In the genomic region with DNA sequence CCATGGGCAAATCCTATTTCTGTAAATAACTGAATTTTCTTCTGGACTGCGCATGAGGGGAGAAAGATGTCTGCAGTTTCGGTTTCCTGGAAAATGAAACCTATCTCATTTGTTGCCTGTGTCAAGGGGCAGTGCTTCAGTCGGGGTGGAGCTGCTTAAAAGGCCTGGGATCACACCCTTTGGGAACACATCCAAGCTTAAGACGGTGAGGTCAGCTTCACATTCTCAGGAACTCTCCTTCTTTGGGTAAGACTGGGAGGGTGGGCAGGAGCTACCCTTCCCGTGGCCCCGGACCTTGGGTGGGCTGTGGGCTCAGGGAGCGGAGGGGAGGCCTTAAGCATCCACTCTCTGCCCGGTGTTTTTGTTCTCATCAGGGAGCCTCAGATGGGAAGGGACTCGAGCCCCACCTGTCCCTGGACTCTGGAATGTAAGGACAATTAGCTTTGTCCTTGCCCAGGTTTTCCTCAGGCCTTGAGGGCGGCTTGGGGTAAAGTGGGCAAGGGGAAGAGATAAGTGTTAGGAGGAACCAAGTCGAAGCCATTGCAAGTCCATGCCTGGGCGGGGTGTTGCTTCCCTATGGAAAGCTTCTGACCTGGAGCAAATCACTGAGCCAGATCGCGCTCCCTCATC, we compare ENCODE assay signal across 10 cellular contexts. TPM values are rescaled to one million over a fixed set of nuclear protein-coding genes. Genes with fewer than 3 reads are reported as not detected.
DNase-seq lines count a peak whose midpoint lies in the region; FAIRE-seq and TF ChIP-seq lines count a peak whose summit lies in the region.
"Had no signal": no experiment of that assay in that cellular context is flagged by ENCODE, and none has a peak within 500 bp of the region (broad histone marks: within the 10 kb centered on the region; RNA-seq: fewer than 3 reads in every experiment).

Gene IFI27, plus strand, starts transcription at position 185 of the 630 bp plus-strand sequence.

- H2BK5ac ChIP-seq in neuronal stem cell (ENCODE audit: low read length) = no peak within 1 kb of the TSS

- TF ChIP-seq CTCF in RWPE1 (conservative IDR thresholded peaks at IDR 0.05; ENCODE audit: low read depth) (no peak), A673 (conservative IDR thresholded peaks at IDR 0.05; ENCODE audit: low read depth, low read length) (no peak)

- H2BK15ac ChIP-seq in neuronal stem cell (ENCODE audit: low read length) = no peak within 1 kb of the TSS

- H3K27ac ChIP-seq in RWPE1 (peak within 1 kb of the TSS; percentile 55), neuronal stem cell (replicated peaks; ENCODE audit: low read length) (no peak within 1 kb of the TSS), A673 (ENCODE audit: low read depth, low read length, poor library complexity, severe bottlenecking) (no peak within 1 kb of the TSS)

- no peaks in the 10 kb centered on the region for H3K27me3 ChIP-seq in neuronal stem cell (ENCODE audit: control insufficient read depth in 3 of 3, insufficient read depth in 3 of 3, low read depth in 1 of 3, low read length in 3 of 3)
- H3K27me3 ChIP-seq in A673 (replicated peaks; ENCODE audit: insufficient read depth, low read depth, low read length, poor library complexity) = no peaks in the 10 kb centered on the region

- no peak within 1 kb of the TSS for H3K14ac ChIP-seq in neuronal stem cell (ENCODE audit: low read length)

- no peak within 1 kb of the TSS for H2BK120ac ChIP-seq in neuronal stem cell (ENCODE audit: low read depth, low read length)

- no peak within 1 kb of the TSS for H4K8ac ChIP-seq in neuronal stem cell (ENCODE audit: low read depth, low read length)

- no peak for FAIRE-seq in GM12891 (lab: Jason Lieb, UNC)
- FAIRE-seq: D721Med had no signal

- TF ChIP-seq POLR2A in GM12891 (IDR thresholded peaks at IDR 0.05; ENCODE audit: low read depth, low read length) = no peak

- no peak within 1 kb of the TSS for H3K9ac ChIP-seq in neuronal stem cell (ENCODE audit: low read depth, low read length, poor library complexity)

- CTCF ChIA-PET in RWPE1 (lab: Yijun Ruan, JAX) = interaction anchor here (0.6 kb wide), 1 partner anchor 85 kb away, joined by 4 read pairs; the partner anchor contains the start of gene OTUB2
- CTCF ChIA-PET in A673 (lab: Charles Lee) = interaction anchor here (0.6 kb wide), 1 partner anchor 60 kb away, joined by 6 read pairs; no protein-coding TSS in a partner anchor

- peak within 1 kb of the TSS; percentile 70 for H3K18ac ChIP-seq in neuronal stem cell (ENCODE audit: low read length)

- H2BK12ac ChIP-seq in neuronal stem cell (ENCODE audit: low read length) = no peak within 1 kb of the TSS

- H3K4me2 ChIP-seq in neuronal stem cell (ENCODE audit: insufficient read depth, low read length, poor library complexity, severe bottlenecking) = no peak within 1 kb of the TSS

- H3K4me3 ChIP-seq in neuronal stem cell (ENCODE audit: low read length in 2 of 2) (no peak within 1 kb of the TSS), A673 (ENCODE audit: low read depth, low read length, poor library complexity, severe bottlenecking) (no peak within 1 kb of the TSS)

- no peak within 1 kb of the TSS for H2AFZ ChIP-seq in neuronal stem cell (ENCODE audit: low read length)

- POLR2A ChIA-PET in RWPE1 (lab: Yijun Ruan, JAX; ENCODE audit: low non-redundant PET) = no interaction called here
- POLR2A ChIA-PET in A673 (lab: Charles Lee; ENCODE audit: low non-redundant PET) = no interaction called here

- H4K91ac ChIP-seq in neuronal stem cell (ENCODE audit: low read depth, low read length, poor library complexity) = no peak within 1 kb of the TSS

- no TSS peak for BruUV-seq in A673 (replicated peaks; lab: Mats Ljungman, UMichigan)

- peaks cover 3 to 4% of the 10 kb centered on the region in 2 donors for H3K4me1 ChIP-seq in neuronal stem cell (ENCODE audit: control insufficient read depth in 2 of 2, insufficient read depth in 1 of 2, low read depth in 1 of 2, low read length in 2 of 2)
- H3K4me1 ChIP-seq in A673 (ENCODE audit: insufficient read depth, low read length, poor library complexity, severe bottlenecking) = no peaks in the 10 kb centered on the region

- H3K9me3 ChIP-seq in neuronal stem cell (replicated peaks in 1 of 2; ENCODE audit: control insufficient read depth in 2 of 2, insufficient read depth in 1 of 2, low read depth in 1 of 2, low read length in 2 of 2) (peaks cover 0 to 1% of the 10 kb centered on the region in 2 donors), A673 (ENCODE audit: low read depth, low read length, poor library complexity, severe bottlenecking) (no peaks in the 10 kb centered on the region)

- no CpG with 5 or more reads among the region's 14 CpGs for WGBS in neuronal stem cell (ENCODE audit: extremely low coverage in 2 of 2, insufficient read length in 2 of 2, insufficient replicate concordance in 1 of 2), 2 donors

- H3K36me3 ChIP-seq in neuronal stem cell (replicated peaks in 1 of 2; ENCODE audit: control insufficient read depth in 2 of 2, insufficient read depth in 2 of 2, low read length in 2 of 2) = no peaks in the 10 kb centered on the region
- H3K36me3 ChIP-seq in A673 (ENCODE audit: insufficient read depth, low read length, poor library complexity, severe bottlenecking) = no peaks in the 10 kb centered on the region

- no peak within 1 kb of the TSS for H3K4ac ChIP-seq in neuronal stem cell (ENCODE audit: low read length)

- no peaks in the 10 kb centered on the region for H3K79me1 ChIP-seq in neuronal stem cell (ENCODE audit: low read depth, low read length)

- peak; percentile 89 for DNase-seq in AG20443 (ENCODE audit: low spot score)
- peak; percentile 73 for DNase-seq in RWPE1 (ENCODE audit: low spot score)
- peak; percentile 52 for DNase-seq in fibroblast of gingiva (ENCODE audit: low read depth)
- DNase-seq in neuronal stem cell (ENCODE audit: low spot score) = no peak
- no peak for DNase-seq in GF-D8 (lab: John Stamatoyannopoulos, UW)
- no peak for DNase-seq in NOMO-1 treated with dmso at 0.1 percent for 144 hours (lab: John Stamatoyannopoulos, UW; ENCODE audit: unreplicated experiment)
- no peak for DNase-seq in GM12891 (ENCODE audit: insufficient read length, low spot score)
- DNase-seq in A673 (ENCODE audit: low spot score) = no peak
- DNase-seq: activated CD4-positive, alpha-beta T cell treated with anti-CD3 and anti-CD28 coated beads, Interleukin-2, amount 50 U/mL, for 1 hour had no signal

- intact Hi-C loops in A673 (cut with micrococcal nuclease; ENCODE audit: unreplicated experiment) = no loop called here

- H2AK5ac ChIP-seq in neuronal stem cell (ENCODE audit: low read depth, low read length) = peak within 1 kb of the TSS; percentile 33

- peak within 1 kb of the TSS; percentile 21 for H3K23ac ChIP-seq in neuronal stem cell (ENCODE audit: low read depth, low read length, poor library complexity)

TF ChIP-seq in GM12891, 5 proteins besides CTCF, POLR2A, EP300 and RAD21:
- TF ChIP-seq POU2F2 (IDR thresholded peaks at IDR 0.05; ENCODE audit: low read depth, low read length) = no peak
- TF ChIP-seq SPI1 (IDR thresholded peaks at IDR 0.05; ENCODE audit: low read depth, low read length) = no peak
- TF ChIP-seq POLR2AphosphoS5 (IDR thresholded peaks at IDR 0.05; ENCODE audit: low read depth, low read length) = no peak
- TF ChIP-seq TAF1 (IDR thresholded peaks at IDR 0.05; ENCODE audit: low read depth, low read length) = no peak
- no peak for TF ChIP-seq PAX5 (IDR thresholded peaks at IDR 0.05; ENCODE audit: insufficient read depth, low read length, severe bottlenecking)

RNA-seq across cellular contexts. Expression of gene IFI27, which starts in this region (rescaled TPM):
- polyA plus RNA-seq in neuronal stem cell (2013, experiment 1 of 2) = 8.0 TPM
- polyA plus RNA-seq in neuronal stem cell (2013, experiment 2 of 2) = 8.8 TPM
- polyA plus RNA-seq in GM12891 (2012; ENCODE audit: low read depth, missing spikeins) = 2.4 TPM
- 3.7 and 4.9 TPM in 2 replicates for total RNA-seq in A673 (2021)

Comparison
In these comparisons a context has a peak if more than half of its experiments do, and no peak if none do; other contexts are left out.
1. DNase-seq: peak in AG20443 (single experiment), RWPE1 (single experiment) and fibroblast of gingiva (single experiment); none in neuronal stem cell (single experiment), GF-D8 (single experiment), NOMO-1 treated with dmso at 0.1 percent for 144 hours (single experiment), GM12891 (single experiment) and A673 (single experiment).